In the genomic region with DNA sequence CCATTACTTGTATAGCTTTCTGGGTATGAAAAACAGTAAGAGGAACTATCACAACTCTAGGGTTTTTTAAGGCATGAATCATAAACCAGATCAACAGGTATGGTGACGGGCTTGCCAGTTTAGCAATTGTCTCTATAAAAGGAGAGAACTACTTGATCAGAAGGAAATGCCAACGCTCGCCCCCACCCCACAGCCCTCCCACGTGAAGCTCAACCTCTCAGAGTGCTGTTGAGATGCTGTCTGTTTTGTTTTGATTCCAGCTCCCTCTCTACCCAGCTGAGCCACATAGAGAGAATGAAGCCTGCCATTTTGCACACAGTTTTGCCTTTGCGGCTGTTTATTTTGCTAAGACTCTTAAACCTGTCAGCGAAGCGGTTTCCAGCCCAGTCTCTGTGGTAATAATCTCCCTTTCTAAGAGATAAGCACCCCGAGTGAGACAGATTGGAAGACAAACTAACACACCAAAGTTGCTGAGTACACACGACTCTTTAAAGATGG, we compare ENCODE assay signal across 8 cellular contexts.
DNase-seq lines count a peak whose midpoint lies in the region; ATAC-seq, FAIRE-seq and TF ChIP-seq lines count a peak whose summit lies in the region.

No MANE protein-coding gene starts in this region.

- no peaks in the 10 kb centered on the region for H3K79me2 ChIP-seq in K562 (ENCODE audit: control insufficient read depth, insufficient read depth, low read length)
- H3K79me2 ChIP-seq in smooth muscle cell (ENCODE audit: low read depth) = no peaks in the 10 kb centered on the region
- H3K79me2 ChIP-seq in GM23248 (ENCODE audit: insufficient read depth) = no peaks in the 10 kb centered on the region

- ATAC-seq in T-helper 17 cell (peak; percentile 67), K562 (peak; percentile 48), HG02588 (IDR thresholded peaks at IDR 0.05; ENCODE audit: unreplicated experiment) (no peak)

- H2AFZ ChIP-seq in K562 (ENCODE audit: low read depth, low read length) (peak overlapping the region; percentile 10; the same call in 1 of the 2 replicates), smooth muscle cell (ENCODE audit: low read depth) (peak overlapping the region; percentile 28), GM23248 (no peak overlapping the region)

- no peaks in the 10 kb centered on the region for H3K9me1 ChIP-seq in K562 (ENCODE audit: control insufficient read depth, insufficient read depth, low read length)

- FAIRE-seq in K562 (lab: Jason Lieb, UNC) = no peak

- H3K4me1 ChIP-seq in K562 (replicated peaks in 1 of 2; ENCODE audit: control insufficient read depth in 2 of 2, insufficient read depth in 2 of 2, low read length in 2 of 2) = peaks cover 10 to 46% of the 10 kb centered on the region in 2 experiments; a peak in 4 of 5 replicates
- peaks cover 13% of the 10 kb centered on the region for H3K4me1 ChIP-seq in smooth muscle cell (ENCODE audit: low read depth)
- H3K4me1 ChIP-seq in GM23248 (ENCODE audit: insufficient read depth) = no peaks in the 10 kb centered on the region

- H3K9me3 ChIP-seq in T-helper 17 cell (ENCODE audit: control insufficient read depth, low read length, poor library complexity, severe bottlenecking) (no peaks in the 10 kb centered on the region), K562 (replicated peaks; ENCODE audit: control insufficient read depth, insufficient read depth, low read depth, low read length) (peaks cover 5% of the 10 kb centered on the region; the same call in 1 of the 2 replicates), smooth muscle cell (replicated peaks; ENCODE audit: low read depth) (no peaks in the 10 kb centered on the region), GM23248 (ENCODE audit: low read depth) (no peaks in the 10 kb centered on the region)

- TF ChIP-seq RAD21 in K562 (CRISPR knock-in tag; conservative IDR thresholded peaks at IDR 0.05 in 1 of 2, IDR thresholded peaks at IDR 0.05 in 1 of 2) = peak in 1 of 2 experiments; percentile 32; a peak in 2 of 4 replicates

- H3K27me3 ChIP-seq in K562 (ENCODE audit: control insufficient read depth in 2 of 2, insufficient read depth in 2 of 2, low read length in 2 of 2) (no peaks in the 10 kb centered on the region), smooth muscle cell (ENCODE audit: low read depth) (no peaks in the 10 kb centered on the region), GM23248 (replicated peaks; ENCODE audit: insufficient read depth) (peaks cover 16% of the 10 kb centered on the region)

- H4K20me1 ChIP-seq in K562 (replicated peaks; ENCODE audit: control insufficient read depth, insufficient read depth, low read length) = no peaks in the 10 kb centered on the region
- no peaks in the 10 kb centered on the region for H4K20me1 ChIP-seq in smooth muscle cell (ENCODE audit: low read depth)
- H4K20me1 ChIP-seq in GM23248 (ENCODE audit: insufficient read depth) = no peaks in the 10 kb centered on the region

- WGBS in K562 (ENCODE audit: insufficient coverage, low coverage, missing lambda C conversion rate) = 8% methylated on average over 7 of the region's 9 CpGs
- WGBS in smooth muscle cell (ENCODE audit: low lambda C conversion rate) = 0% methylated on average over 9 of the region's 9 CpGs
- 61 to 70% methylated on average over 9 of the region's 9 CpGs for WGBS in GM23248 (ENCODE audit: low coverage in 1 of 2, low lambda C conversion rate in 2 of 2, missing lambda C conversion rate in 2 of 2), 2 experiments

- CTCF ChIA-PET in K562 (lab: Yijun Ruan, JAX; ENCODE audit: low intra/inter-chr PET ratio) = no interaction called here

- in situ Hi-C loops in K562 (cut with MboI) = no loop called here
- in situ Hi-C loops in GM23248 (cut with MboI) = no loop called here

- intact Hi-C loops in K562 (cut with micrococcal nuclease) = no loop called here

- H3K4me3 Mint-ChIP-seq in T-helper 17 cell = peak overlapping the region; percentile 2

- no peak for TF ChIP-seq POLR2A in K562 (conservative IDR thresholded peaks at IDR 0.05)

- no peaks in the 10 kb centered on the region for H3K36me3 Mint-ChIP-seq in T-helper 17 cell (ENCODE audit: low read depth)

- TF ChIP-seq EP300 in K562 (IDR thresholded peaks at IDR 0.05; ENCODE audit: low read length) = peak; percentile 32; the same call in 1 of the 2 replicates

- DNase-seq in DMS53 treated with DMSO at 0.1 percent for 48 hours (lab: John Stamatoyannopoulos, UW; ENCODE audit: unreplicated experiment) = peak; percentile 8
- DNase-seq in T-helper 17 cell = no peak
- DNase-seq in K562 (ENCODE audit: extremely low read depth in 1 of 4, low spot score in 3 of 4) = peak in 2 of 4 experiments; percentile 23 to 39
- no peak for DNase-seq in smooth muscle cell (lab: John Stamatoyannopoulos, UW; ENCODE audit: unreplicated experiment)
- DNase-seq in NCI-H1694 (lab: John Stamatoyannopoulos, UW) = no peak
- DNase-seq in NCI-H1105 (lab: John Stamatoyannopoulos, UW) = no peak
- DNase-seq in GM23248 = no peak

- no peaks in the 10 kb centered on the region for H3K9me2 ChIP-seq in GM23248 (ENCODE audit: insufficient read depth)

- H3K27ac Mint-ChIP-seq in T-helper 17 cell = peak overlapping the region; percentile 14

- POLR2A ChIA-PET in K562 (lab: Yijun Ruan, JAX) = interaction anchor here (1.2 kb wide), 1 partner anchor 24 kb away, joined by 3 read pairs; no protein-coding TSS in a partner anchor

- peaks cover 29% of the 10 kb centered on the region for H3F3A ChIP-seq in smooth muscle cell (ENCODE audit: low read depth)
- H3F3A ChIP-seq in GM23248 (ENCODE audit: insufficient read depth) = no peaks in the 10 kb centered on the region

- H3K36me3 ChIP-seq in K562 (ENCODE audit: control insufficient read depth, insufficient read depth, low read length) (no peaks in the 10 kb centered on the region), smooth muscle cell (ENCODE audit: low read depth) (no peaks in the 10 kb centered on the region), GM23248 (ENCODE audit: low read depth) (no peaks in the 10 kb centered on the region)

- BruUV-seq in K562 (replicated peaks; lab: Mats Ljungman, UMichigan) = no TSS peak

- H3K4me1 Mint-ChIP-seq in T-helper 17 cell = peaks cover 6% of the 10 kb centered on the region

- H3K27me3 Mint-ChIP-seq in T-helper 17 cell = no peaks in the 10 kb centered on the region

- H3K4me3 ChIP-seq in K562 = no peak overlapping the region
- peak overlapping the region; percentile 11 for H3K4me3 ChIP-seq in smooth muscle cell
- H3K4me3 ChIP-seq in GM23248 = no peak overlapping the region

- no peak overlapping the region for H3K27ac ChIP-seq in K562 (ENCODE audit: extremely low read depth, low read depth, low read length)
- peak overlapping the region; percentile 76 for H3K27ac ChIP-seq in smooth muscle cell (ENCODE audit: low read depth)
- no peak overlapping the region for H3K27ac ChIP-seq in GM23248

- H3K4me2 ChIP-seq in K562 (ENCODE audit: insufficient read depth, low read length) (peak overlapping the region; percentile 18; the same call in 1 of the 2 replicates), smooth muscle cell (peak overlapping the region; percentile 72), GM23248 (ENCODE audit: unreplicated experiment) (no peak overlapping the region)

- no peak overlapping the region for H3K9ac ChIP-seq in K562 (ENCODE audit: insufficient read depth in 1 of 2, low read depth in 2 of 2, low read length in 2 of 2)
- H3K9ac ChIP-seq in smooth muscle cell (ENCODE audit: low read depth) = no peak overlapping the region
- no peak overlapping the region for H3K9ac ChIP-seq in GM23248

- TF ChIP-seq CTCF in K562 (IDR thresholded peaks at IDR 0.05 in 2 of 3, conservative IDR thresholded peaks at IDR 0.05 in 1 of 3; ENCODE audit: insufficient read depth in 2 of 3, low read depth in 1 of 3, low read length in 3 of 3) (no peak), smooth muscle cell (IDR thresholded peaks at IDR 0.05; ENCODE audit: borderline replicate concordance, insufficient read depth, poor library complexity, severe bottlenecking) (no peak)

TF ChIP-seq in K562, 482 proteins besides CTCF, POLR2A, EP300 and RAD21 (continues in another document):
- TF ChIP-seq SMARCA4 (IDR thresholded peaks at IDR 0.05) = peak; percentile 21; the same call in 1 of the 2 replicates
- TF ChIP-seq ZBTB1 (CRISPR knock-in tag; IDR thresholded peaks at IDR 0.05; ENCODE audit: borderline replicate concordance, low read depth) = peak; percentile 60; the same call in 1 of the 2 replicates
- peak; percentile 33; the same call in 1 of the 2 replicates for TF ChIP-seq RNF2 (IDR thresholded peaks at IDR 0.05)
- peak; percentile 49 for TF ChIP-seq HMGN3 (IDR thresholded peaks at IDR 0.05; ENCODE audit: borderline replicate concordance, extremely low read depth, insufficient read length, low read depth, low read length)
- TF ChIP-seq NR2C1 (IDR thresholded peaks at IDR 0.05) = no peak
- no peak for TF ChIP-seq NR2C1 (tag; IDR thresholded peaks at IDR 0.05)
- TF ChIP-seq ZNF121 (CRISPR knock-in tag; conservative IDR thresholded peaks at IDR 0.05) = no peak
- TF ChIP-seq HEY1 (CRISPR knock-in tag; IDR thresholded peaks at IDR 0.05; ENCODE audit: borderline replicate concordance) = peak; percentile 86; the same call in 1 of the 2 replicates
- no peak for TF ChIP-seq JUND (IDR thresholded peaks at IDR 0.05; ENCODE audit: borderline replicate concordance, low read depth, low read length)
- peak; percentile 25; the same call in 1 of the 3 replicates for TF ChIP-seq JUND (tag; IDR thresholded peaks at IDR 0.05; ENCODE audit: borderline replicate concordance, low read depth, low read length)
- TF ChIP-seq PTRF (tag; IDR thresholded peaks at IDR 0.05) = no peak
- TF ChIP-seq CXXC5 (CRISPR knock-in tag; IDR thresholded peaks at IDR 0.05) = no peak
- no peak for TF ChIP-seq GABPB2 (CRISPR knock-in tag; conservative IDR thresholded peaks at IDR 0.05)
- TF ChIP-seq, protein P1, sequence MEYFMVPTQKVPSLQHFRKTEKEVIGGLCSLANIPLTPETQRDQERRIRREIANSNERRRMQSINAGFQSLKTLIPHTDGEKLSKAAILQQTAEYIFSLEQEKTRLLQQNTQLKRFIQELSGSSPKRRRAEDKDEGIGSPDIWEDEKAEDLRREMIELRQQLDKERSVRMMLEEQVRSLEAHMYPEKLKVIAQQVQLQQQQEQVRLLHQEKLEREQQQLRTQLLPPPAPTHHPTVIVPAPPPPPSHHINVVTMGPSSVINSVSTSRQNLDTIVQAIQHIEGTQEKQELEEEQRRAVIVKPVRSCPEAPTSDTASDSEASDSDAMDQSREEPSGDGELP (CRISPR knock-in tag; IDR thresholded peaks at IDR 0.05; ENCODE audit: borderline replicate concordance) = peak; percentile 31; the same call in 1 of the 2 replicates
- TF ChIP-seq ARID1B (IDR thresholded peaks at IDR 0.05) = peak; percentile 35; the same call in 1 of the 2 replicates
- TF ChIP-seq GABPB1 (CRISPR knock-in tag; IDR thresholded peaks at IDR 0.05) = no peak
- no peak for TF ChIP-seq ZNF175 (CRISPR knock-in tag; IDR thresholded peaks at IDR 0.05; ENCODE audit: low read depth)
- 0 out of 2 replicates have a peak, but pooled peaks have one; percentile 50 for TF ChIP-seq SMAD4 (CRISPR knock-in tag; conservative IDR thresholded peaks at IDR 0.05)
- TF ChIP-seq TCF3 (CRISPR knock-in tag; IDR thresholded peaks at IDR 0.05) = peak; percentile 63
- TF ChIP-seq ZNF436 (CRISPR knock-in tag; IDR thresholded peaks at IDR 0.05) = no peak
